In genomic region chr2:180728928-180729559, GRCh38 we compare ENCODE assay signal across 13 cellular contexts.
DNase-seq lines count a peak whose midpoint lies in the region; ATAC-seq, FAIRE-seq and TF ChIP-seq lines count a peak whose summit lies in the region.
"Had no signal": no experiment of that assay in that cellular context is flagged by ENCODE, and none has a peak within 500 bp of the region (broad histone marks: within the 10 kb centered on the region; RNA-seq: fewer than 3 reads in every experiment).

No MANE protein-coding gene starts in this region.

- peak overlapping the region; percentile 54 for H3K9ac ChIP-seq in GM23248

- H3K36me3 ChIP-seq in GM23248 (ENCODE audit: low read depth) (no peaks in the 10 kb centered on the region), RWPE2 (ENCODE audit: low read depth) (no peaks in the 10 kb centered on the region)
- H3K36me3 ChIP-seq: thyroid gland had no signal

- H3K79me2 ChIP-seq in GM23248 (ENCODE audit: insufficient read depth): no peaks in the 10 kb centered on the region

- ATAC-seq in RWPE2 (ENCODE audit: low read depth): peak; percentile 89

- H3K9me2 ChIP-seq in GM23248 (ENCODE audit: insufficient read depth): 0 out of 2 replicates have a peak, but pooled peaks cover 3% of the 10 kb centered on the region

- peaks cover 17% of the 10 kb centered on the region for H3K4me1 ChIP-seq in GM23248 (ENCODE audit: insufficient read depth)
- H3K4me1 ChIP-seq in RWPE2 (ENCODE audit: insufficient read depth, poor library complexity, severe bottlenecking): peaks cover 31% of the 10 kb centered on the region
- H3K4me1 ChIP-seq: thyroid gland had no signal

- peak overlapping the region; percentile 68 for H3K4me2 ChIP-seq in GM23248 (ENCODE audit: unreplicated experiment)

- FAIRE-seq in urothelium cell line (lab: Jason Lieb, UNC): no peak

- H3K27ac ChIP-seq in GM23248 (peak overlapping the region; percentile 75), RWPE2 (ENCODE audit: poor library complexity, severe bottlenecking) (peak overlapping the region; percentile 68)
- H3K27ac ChIP-seq: thyroid gland had no signal

- intact Hi-C loops in head of caudate nucleus (cut with DNase I): no loop called here

- no peak for TF ChIP-seq CTCF in RWPE2 (IDR thresholded peaks at IDR 0.05; ENCODE audit: poor library complexity, severe bottlenecking)
- TF ChIP-seq CTCF in fibroblast of mammary gland (conservative IDR thresholded peaks at IDR 0.05; ENCODE audit: control insufficient read depth, insufficient read depth, low read depth, low read length): no peak

- no peaks in the 10 kb centered on the region for H4K20me1 ChIP-seq in GM23248 (ENCODE audit: insufficient read depth)

- no peak overlapping the region for H2AFZ ChIP-seq in GM23248

- H3K4me3 ChIP-seq in GM23248: peak overlapping the region; percentile 29; the same call in 1 of the 2 replicates
- no peak overlapping the region for H3K4me3 ChIP-seq in RWPE2 (ENCODE audit: severe bottlenecking)
- H3K4me3 ChIP-seq in fibroblast of mammary gland (ENCODE audit: control insufficient read depth, low read depth, low read length): no peak overlapping the region
- H3K4me3 ChIP-seq: lung, thyroid gland had no signal

- in situ Hi-C loops in GM23248 (cut with MboI): no loop called here

- H3F3A ChIP-seq in GM23248 (ENCODE audit: insufficient read depth): peaks cover 4% of the 10 kb centered on the region

- H3K27me3 ChIP-seq in GM23248 (replicated peaks; ENCODE audit: insufficient read depth): no peaks in the 10 kb centered on the region
- H3K27me3 ChIP-seq in RWPE2 (ENCODE audit: insufficient read depth, poor library complexity, severe bottlenecking): no peaks in the 10 kb centered on the region
- H3K27me3 ChIP-seq: thyroid gland had no signal

- no peaks in the 10 kb centered on the region for H3K9me3 ChIP-seq in GM23248 (ENCODE audit: low read depth)
- H3K9me3 ChIP-seq in RWPE2 (ENCODE audit: severe bottlenecking): no peaks in the 10 kb centered on the region
- H3K9me3 ChIP-seq: thyroid gland had no signal

- peak; percentile 95 for DNase-seq in GM23248
- no peak for DNase-seq in RWPE2 (ENCODE audit: low spot score)
- peak; percentile 94 for DNase-seq in fibroblast of mammary gland (ENCODE audit: low read depth)
- DNase-seq in urothelium cell line (ENCODE audit: low spot score): peak; percentile 31
- DNase-seq in NCI-H2081 (lab: John Stamatoyannopoulos, UW): no peak
- DNase-seq in head of caudate nucleus: no peak
- no peak for DNase-seq in NCI-H524 treated with DMSO at 0.1 percent for 48 hours (lab: John Stamatoyannopoulos, UW)
- DNase-seq: amygdala, H7, MM.1S, NCI-H82, thyroid gland had no signal

- WGBS in GM23248 (ENCODE audit: low coverage in 1 of 2, low lambda C conversion rate in 2 of 2, missing lambda C conversion rate in 2 of 2), 2 experiments: 56 to 65% methylated on average over 2 of the region's 2 CpGs

Comparison
In these comparisons a context has a peak if more than half of its experiments do, and no peak if none do; other contexts are left out.
1. DNase-seq: peak in GM23248 (single experiment), fibroblast of mammary gland (single experiment) and urothelium cell line (single experiment); none in RWPE2 (single experiment), NCI-H2081 (0 of 2), head of caudate nucleus (0 of 42) and NCI-H524 treated with DMSO at 0.1 percent for 48 hours (single experiment).